Comparison of ENCODE assay signal across 23 cellular contexts in genomic region chr4:7073059-7073458, GRCh38.
"Had no signal": no experiment of that assay in that cellular context is flagged by ENCODE, and none has a peak within 500 bp of the region (broad histone marks: within the 10 kb centered on the region; RNA-seq: fewer than 3 reads in every experiment).

No MANE protein-coding gene starts in this region.

- H3K9me3 Mint-ChIP-seq: immature natural killer cell; naive thymus-derived CD8-positive, alpha-beta T cell; nephron; neural crest cell; stimulated activated memory B cell treated with anti-CD40 and anti-IgM and Interleukin-4, amounts not matched to agents 10 μg/mL and 1 μg/mL and 100 μg/mL, for 72 hours; stimulated activated naive CD8-positive, alpha-beta T cell treated with anti-CD3 and anti-CD28 coated beads, Interleukin-15, amount 100 ng/mL, for 72 hours; type B pancreatic cell had no signal

- H3K4me3 ChIP-seq: left lung, lower lobe of right lung, ovary, right atrium auricular region, smooth muscle cell, tibial nerve, vagina had no signal

- H3K27ac ChIP-seq: left lung, lower lobe of right lung, neutrophil, ovary, right atrium auricular region, tibial nerve, vagina had no signal

- FAIRE-seq: islet of Langerhans, kidney had no signal

- DNase-seq: immature natural killer cell; kidney; left colon; left lung; lower lobe of right lung; stimulated activated CD4-positive, alpha-beta T cell treated with anti-CD3 and anti-CD28 coated beads, Interleukin-2, amount 100 ng/mL, for 48 hours; stimulated activated CD4-positive, alpha-beta T cell treated with anti-CD3 and anti-CD28 coated beads, Interleukin-4, amount 100 ng/mL, for 4 hours; stimulated activated CD8-positive, alpha-beta memory T cell treated with anti-CD3 and anti-CD28 coated beads, Interleukin-4, amount 100 ng/mL, for 48 hours; stimulated activated naive CD4-positive, alpha-beta T cell treated with Interleukin-2 at 50 U/mL for 16 hours had no signal

- H3K4me3 Mint-ChIP-seq: immature natural killer cell; naive thymus-derived CD8-positive, alpha-beta T cell; nephron; stimulated activated memory B cell treated with anti-CD40 and anti-IgM and Interleukin-4, amounts not matched to agents 10 μg/mL and 1 μg/mL and 100 μg/mL, for 72 hours; stimulated activated naive CD8-positive, alpha-beta T cell treated with anti-CD3 and anti-CD28 coated beads, Interleukin-15, amount 100 ng/mL, for 72 hours; type B pancreatic cell had no signal

- H3K27me3 ChIP-seq: left lung, ovary, right atrium auricular region, tibial nerve, vagina had no signal

- H3K27ac Mint-ChIP-seq: immature natural killer cell; nephron; progenitor cell of endocrine pancreas; stimulated activated memory B cell treated with anti-CD40 and anti-IgM and Interleukin-4, amounts not matched to agents 10 μg/mL and 1 μg/mL and 100 μg/mL, for 72 hours; stimulated activated naive CD8-positive, alpha-beta T cell treated with anti-CD3 and anti-CD28 coated beads, Interleukin-15, amount 100 ng/mL, for 72 hours; type B pancreatic cell had no signal

- H3K4me2 ChIP-seq: smooth muscle cell had no signal

- ATAC-seq: lower lobe of right lung; naive thymus-derived CD8-positive, alpha-beta T cell; stimulated activated memory B cell treated with anti-CD40 and anti-IgM and Interleukin-4, amounts not matched to agents 10 μg/mL and 1 μg/mL and 100 μg/mL, for 72 hours; stimulated activated naive CD8-positive, alpha-beta T cell treated with anti-CD3 and anti-CD28 coated beads, Interleukin-15, amount 100 ng/mL, for 72 hours had no signal

- H3K36me3 ChIP-seq: left lung, lower lobe of right lung, neutrophil, ovary, right atrium auricular region, tibial nerve, vagina had no signal

- H3K36me3 Mint-ChIP-seq: immature natural killer cell; naive thymus-derived CD8-positive, alpha-beta T cell; stimulated activated memory B cell treated with anti-CD40 and anti-IgM and Interleukin-4, amounts not matched to agents 10 μg/mL and 1 μg/mL and 100 μg/mL, for 72 hours; type B pancreatic cell had no signal

- H3K9me3 ChIP-seq: left lung, lower lobe of right lung, neutrophil, ovary, right atrium auricular region, tibial nerve, vagina had no signal
